ENCODE assay signal across 19 cellular contexts in the genomic region with DNA sequence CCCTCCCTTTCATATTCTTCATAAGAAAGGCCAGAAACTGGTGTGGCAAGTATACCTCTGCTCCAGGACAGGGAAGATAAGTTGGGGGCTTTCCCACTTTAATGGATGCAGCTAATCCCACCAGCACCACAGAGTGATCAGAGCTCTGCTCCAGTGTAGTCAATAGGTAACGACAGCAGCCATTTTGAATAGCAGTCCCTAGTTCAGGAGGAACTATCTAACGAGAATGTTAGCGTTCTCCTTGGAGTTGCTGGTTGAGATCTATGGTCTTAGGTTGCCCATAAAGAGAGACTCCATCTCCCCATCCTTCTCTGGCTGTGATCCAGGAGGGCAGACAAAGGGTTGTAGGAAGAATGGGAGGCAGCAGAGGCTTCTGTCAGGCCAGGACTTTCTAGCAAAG.
DNase-seq lines count a peak whose midpoint lies in the region; ATAC-seq and TF ChIP-seq lines count a peak whose summit lies in the region.
"Had no signal": no experiment of that assay in that cellular context is flagged by ENCODE, and none has a peak within 500 bp of the region (broad histone marks: within the 10 kb centered on the region; RNA-seq: fewer than 3 reads in every experiment).

No MANE protein-coding gene starts in this region.

- H3K27ac ChIP-seq in endodermal cell (ENCODE audit: low read depth, low read length), result no peak overlapping the region
- H3K27ac ChIP-seq in mesendoderm (ENCODE audit: low read depth, low read length), result no peak overlapping the region
- H3K27ac ChIP-seq: 22Rv1; A549; BLaER1 treated with 17β-estradiol and CSF1 and Interleukin-3, amounts not matched to agents 10 nM and 100 nM; C4-2B had no signal

- no peak overlapping the region for H3K23ac ChIP-seq in mesendoderm (ENCODE audit: low read length)

- H2BK5ac ChIP-seq in mesendoderm (ENCODE audit: low read length), result no peak overlapping the region

- H3K9me3 ChIP-seq in endodermal cell (ENCODE audit: control insufficient read depth, low read length), result peaks cover 51% of the 10 kb centered on the region
- H3K9me3 ChIP-seq: A549; BLaER1 treated with 17β-estradiol and CSF1 and Interleukin-3, amounts not matched to agents 10 nM and 100 nM; Caco-2 had no signal

- H3K27me3 ChIP-seq in endodermal cell (ENCODE audit: control insufficient read depth, insufficient read depth, low read length, poor library complexity, severe bottlenecking), result no peaks in the 10 kb centered on the region
- no peaks in the 10 kb centered on the region for H3K27me3 ChIP-seq in mesendoderm (ENCODE audit: insufficient read depth, low read length, poor library complexity)
- H3K27me3 ChIP-seq: BLaER1 treated with 17β-estradiol and CSF1 and Interleukin-3, amounts not matched to agents 10 nM and 100 nM had no signal

- DNase-seq in NCI-H82 (lab: John Stamatoyannopoulos, UW) (peak; percentile 6), NCI-H82 treated with DMSO at 0.1 percent for 48 hours (lab: John Stamatoyannopoulos, UW; ENCODE audit: unreplicated experiment) (no peak), endodermal cell (no peak), mesendoderm (no peak)
- DNase-seq in activated CD4-positive, CD25-positive, alpha-beta regulatory T cell treated with anti-CD3 and anti-CD28 coated beads, Interleukin-2, amount 50 U/mL, for 72 hours, result no peak
- DNase-seq in activated CD8-positive, alpha-beta T cell treated with anti-CD3 and anti-CD28 coated beads, Interleukin-2, amount 10 ng/mL, durations not matched to agents 7 days and 5 days, result no peak
- DNase-seq: AML-193; Caco-2; Calu3; CD4-positive, alpha-beta T cell; CD8-positive, alpha-beta T cell; DMS79 treated with DMSO at 0.1 percent for 48 hours; GF-D8 had no signal

- H3K36me3 ChIP-seq in endodermal cell (ENCODE audit: control insufficient read depth, insufficient read depth, low read length) (no peaks in the 10 kb centered on the region), mesendoderm (ENCODE audit: control insufficient read depth, insufficient read depth, low read length) (no peaks in the 10 kb centered on the region)
- H3K36me3 ChIP-seq: BLaER1 treated with 17β-estradiol and CSF1 and Interleukin-3, amounts not matched to agents 10 nM and 100 nM had no signal

- no peak overlapping the region for H3K56ac ChIP-seq in mesendoderm (ENCODE audit: low read length)

- ATAC-seq in HG03108 (IDR thresholded peaks at IDR 0.05; ENCODE audit: unreplicated experiment), result no peak
- ATAC-seq in activated CD8-positive, alpha-beta T cell treated with anti-CD3 and anti-CD28 coated beads, Interleukin-2, amount 10 ng/mL, durations not matched to agents 7 days and 5 days, result no peak
- ATAC-seq: A549; CD8-positive, alpha-beta T cell had no signal

- H3K4me3 ChIP-seq in endodermal cell (ENCODE audit: low read length) (peak overlapping the region; percentile 52), mesendoderm (ENCODE audit: low read length) (no peak overlapping the region)
- H3K4me3 ChIP-seq: A549; BLaER1 treated with 17β-estradiol and CSF1 and Interleukin-3, amounts not matched to agents 10 nM and 100 nM had no signal

- CTCF ChIA-PET in activated CD8-positive, alpha-beta T cell treated with anti-CD3 and anti-CD28 coated beads, Interleukin-2, amount 10 ng/mL, durations not matched to agents 7 days and 5 days (lab: Charles Lee), result no interaction called here

- no peak overlapping the region for H4K8ac ChIP-seq in mesendoderm (ENCODE audit: low read depth, low read length)

- POLR2A ChIA-PET in activated CD8-positive, alpha-beta T cell treated with anti-CD3 and anti-CD28 coated beads, Interleukin-2, amount 10 ng/mL, durations not matched to agents 7 days and 5 days (lab: Charles Lee), result no interaction called here

- peak overlapping the region; percentile 8 for H2AK5ac ChIP-seq in mesendoderm (ENCODE audit: low read length)

- no peak overlapping the region for H2BK120ac ChIP-seq in mesendoderm (ENCODE audit: low read depth, low read length)

- peak overlapping the region; percentile 22 for H3K18ac ChIP-seq in mesendoderm (ENCODE audit: low read length)

- peaks cover 7% of the 10 kb centered on the region for H3K4me1 Mint-ChIP-seq in endodermal cell
- H3K4me1 Mint-ChIP-seq in activated CD8-positive, alpha-beta T cell treated with anti-CD3 and anti-CD28 coated beads, Interleukin-2, amount 10 ng/mL, durations not matched to agents 7 days and 5 days (ENCODE audit: low read depth), result no peaks in the 10 kb centered on the region
- H3K4me1 Mint-ChIP-seq: B cell had no signal

- H3K4me3 Mint-ChIP-seq in endodermal cell, result no peak overlapping the region
- H3K4me3 Mint-ChIP-seq in activated CD8-positive, alpha-beta T cell treated with anti-CD3 and anti-CD28 coated beads, Interleukin-2, amount 10 ng/mL, durations not matched to agents 7 days and 5 days, result no peak overlapping the region
- H3K4me3 Mint-ChIP-seq: B cell; CD4-positive, alpha-beta T cell; CD8-positive, alpha-beta T cell had no signal

- H3K9ac ChIP-seq in endodermal cell (ENCODE audit: extremely low read depth, low read length, poor library complexity, severe bottlenecking) (no peak overlapping the region), mesendoderm (ENCODE audit: low read length) (no peak overlapping the region)
- H3K9ac ChIP-seq: BLaER1 treated with 17β-estradiol and CSF1 and Interleukin-3, amounts not matched to agents 10 nM and 100 nM had no signal

- H2BK15ac ChIP-seq in mesendoderm (replicated peaks; ENCODE audit: low read depth), result no peak overlapping the region

- H3K36me3 Mint-ChIP-seq in endodermal cell (ENCODE audit: low read depth), result peaks cover 23% of the 10 kb centered on the region
- H3K36me3 Mint-ChIP-seq in activated CD8-positive, alpha-beta T cell treated with anti-CD3 and anti-CD28 coated beads, Interleukin-2, amount 10 ng/mL, durations not matched to agents 7 days and 5 days (ENCODE audit: low read depth), result no peaks in the 10 kb centered on the region
- H3K36me3 Mint-ChIP-seq: CD8-positive, alpha-beta T cell had no signal

- no peak overlapping the region for H4K5ac ChIP-seq in mesendoderm (ENCODE audit: low read length)

- no peak overlapping the region for H3K27ac Mint-ChIP-seq in endodermal cell
- no peak overlapping the region for H3K27ac Mint-ChIP-seq in activated CD8-positive, alpha-beta T cell treated with anti-CD3 and anti-CD28 coated beads, Interleukin-2, amount 10 ng/mL, durations not matched to agents 7 days and 5 days
- H3K27ac Mint-ChIP-seq: B cell; CD4-positive, alpha-beta T cell; CD8-positive, alpha-beta T cell had no signal

- H3K27me3 Mint-ChIP-seq in endodermal cell (ENCODE audit: insufficient read depth), result no peaks in the 10 kb centered on the region
- H3K27me3 Mint-ChIP-seq in activated CD8-positive, alpha-beta T cell treated with anti-CD3 and anti-CD28 coated beads, Interleukin-2, amount 10 ng/mL, durations not matched to agents 7 days and 5 days (ENCODE audit: low read depth), result no peaks in the 10 kb centered on the region

- H3K79me1 ChIP-seq in mesendoderm (ENCODE audit: low read length), result no peaks in the 10 kb centered on the region

- no peak for TF ChIP-seq CTCF in endodermal cell (conservative IDR thresholded peaks at IDR 0.05)

- no peak overlapping the region for H3K4ac ChIP-seq in mesendoderm (ENCODE audit: low read depth, low read length)

- H3K79me2 ChIP-seq in mesendoderm (ENCODE audit: control insufficient read depth, insufficient read depth, low read length), result no peaks in the 10 kb centered on the region

- H3K9me3 Mint-ChIP-seq in endodermal cell, result peaks cover 48% of the 10 kb centered on the region
- H3K9me3 Mint-ChIP-seq in activated CD8-positive, alpha-beta T cell treated with anti-CD3 and anti-CD28 coated beads, Interleukin-2, amount 10 ng/mL, durations not matched to agents 7 days and 5 days (ENCODE audit: insufficient read depth), result no peaks in the 10 kb centered on the region
- H3K9me3 Mint-ChIP-seq: CD4-positive, alpha-beta T cell had no signal

- no peak overlapping the region for H3K4me2 ChIP-seq in mesendoderm (ENCODE audit: low read length)
- H3K4me2 ChIP-seq: A549 had no signal

- H3K4me1 ChIP-seq in endodermal cell (ENCODE audit: control insufficient read depth, insufficient read depth, low read length), result no peaks in the 10 kb centered on the region
- peaks cover 2% of the 10 kb centered on the region for H3K4me1 ChIP-seq in mesendoderm (ENCODE audit: control insufficient read depth, low read depth, low read length)
- H3K4me1 ChIP-seq: A549, Caco-2 had no signal

- 95% methylated on average over 3 of the region's 3 CpGs; no CpG with 5 or more reads in 1 of the 2 experiments for WGBS in endodermal cell (ENCODE audit: insufficient coverage in 1 of 2, insufficient read length in 1 of 2), 2 experiments
- no CpG with 5 or more reads among the region's 3 CpGs for WGBS in mesendoderm (ENCODE audit: extremely low coverage, insufficient coverage, low lambda C conversion rate)
